1 cellular context compared by ENCODE assay signal in genomic region chr7:84837405-84837804, GRCh38.
TF ChIP-seq lines count a peak whose summit lies in the region.

No MANE protein-coding gene starts in this region.

TF ChIP-seq in K562, 482 proteins besides CTCF, POLR2A, EP300 and RAD21 (continued from another document and continues in another):
- TF ChIP-seq ATF3 (IDR thresholded peaks at IDR 0.05) (peak; percentile 15; the same call in 1 of the 2 replicates), ATF3 (CRISPR knock-in tag; conservative IDR thresholded peaks at IDR 0.05) (no peak), CBFA2T3 (IDR thresholded peaks at IDR 0.05) (peak; percentile 74), OTX1 (CRISPR knock-in tag; IDR thresholded peaks at IDR 0.05) (no peak), KLF1 (tag; IDR thresholded peaks at IDR 0.05) (no peak), ZNF212 (CRISPR knock-in tag; IDR thresholded peaks at IDR 0.05) (no peak), TAL1 (IDR thresholded peaks at IDR 0.05) (peak; percentile 56; the same call in 1 of the 2 replicates), ZNF165 (CRISPR knock-in tag; IDR thresholded peaks at IDR 0.05; ENCODE audit: borderline replicate concordance) (no peak), MIER1 (IDR thresholded peaks at IDR 0.05; ENCODE audit: low read depth) (no peak), NFRKB (IDR thresholded peaks at IDR 0.05; ENCODE audit: low read depth) (no peak), ZKSCAN1 (IDR thresholded peaks at IDR 0.05; ENCODE audit: low read depth, low read length) (no peak), CBFA2T2 (conservative IDR thresholded peaks at IDR 0.05) (peak; percentile 27), MTA1 (IDR thresholded peaks at IDR 0.05; ENCODE audit: borderline replicate concordance) (no peak), GTF2E2 (tag; IDR thresholded peaks at IDR 0.05) (no peak), ZNF551 (CRISPR knock-in tag; IDR thresholded peaks at IDR 0.05) (no peak), CEBPZ (IDR thresholded peaks at IDR 0.05; ENCODE audit: borderline replicate concordance, low read depth, low read length) (no peak), KAT2B (IDR thresholded peaks at IDR 0.05; ENCODE audit: low read depth, low read length) (no peak), FOXM1 (IDR thresholded peaks at IDR 0.05; ENCODE audit: low read depth) (peak; percentile 60; the same call in 1 of the 2 replicates), FOXM1 (CRISPR knock-in tag; IDR thresholded peaks at IDR 0.05; ENCODE audit: low read depth) (no peak), PBX2 (CRISPR knock-in tag; IDR thresholded peaks at IDR 0.05; ENCODE audit: low read depth) (no peak), PBX2 (tag; conservative IDR thresholded peaks at IDR 0.05; ENCODE audit: low read depth) (peak; percentile 91), ZNF740 (CRISPR knock-in tag; IDR thresholded peaks at IDR 0.05) (no peak), ZNF740 (tag; IDR thresholded peaks at IDR 0.05) (no peak), FOXA3 (CRISPR knock-in tag; conservative IDR thresholded peaks at IDR 0.05 in 1 of 2, IDR thresholded peaks at IDR 0.05 in 1 of 2) (0 out of 4 replicates have a peak, but pooled peaks of 1 of the 2 experiments have one; percentile 10), FOXP4 (CRISPR knock-in tag; IDR thresholded peaks at IDR 0.05; ENCODE audit: borderline replicate concordance) (no peak), HES1 (IDR thresholded peaks at IDR 0.05; ENCODE audit: low read depth) (no peak), FOSL1 (tag; conservative IDR thresholded peaks at IDR 0.05) (peak; percentile 35; the same call in 1 of the 2 replicates), JUN (IDR thresholded peaks at IDR 0.05; ENCODE audit: borderline replicate concordance, low read depth, low read length) (no peak), JUN (CRISPR knock-in tag; IDR thresholded peaks at IDR 0.05; ENCODE audit: borderline replicate concordance) (no peak), PURB (CRISPR knock-in tag; IDR thresholded peaks at IDR 0.05; ENCODE audit: low read depth) (no peak), GATAD2A (IDR thresholded peaks at IDR 0.05) (no peak), KDM5B (IDR thresholded peaks at IDR 0.05; ENCODE audit: insufficient replicate concordance, low read depth, low read length) (no peak), ZNF140 (CRISPR knock-in tag; IDR thresholded peaks at IDR 0.05) (no peak), ZFPM2 (CRISPR knock-in tag; IDR thresholded peaks at IDR 0.05) (no peak), NCOR1 (IDR thresholded peaks at IDR 0.05) (peak; percentile 24; the same call in 1 of the 2 replicates), CC2D1A (IDR thresholded peaks at IDR 0.05) (no peak), PML (IDR thresholded peaks at IDR 0.05; ENCODE audit: low read length) (peak; percentile 55; the same call in 1 of the 2 replicates), SMARCA4 (IDR thresholded peaks at IDR 0.05) (peak; percentile 47; the same call in 1 of the 2 replicates), DPF2 (IDR thresholded peaks at IDR 0.05) (peak; percentile 69; the same call in 1 of the 2 replicates), HEY1 (CRISPR knock-in tag; IDR thresholded peaks at IDR 0.05; ENCODE audit: borderline replicate concordance) (no peak), ZNF232 (CRISPR knock-in tag; IDR thresholded peaks at IDR 0.05) (no peak), GATA2 (CRISPR knock-in tag; IDR thresholded peaks at IDR 0.05) (peak; percentile 35; the same call in 1 of the 2 replicates), POLR2G (IDR thresholded peaks at IDR 0.05; ENCODE audit: low read depth, low read length) (no peak), HDAC2 (IDR thresholded peaks at IDR 0.05) (no peak), MEF2D (tag; conservative IDR thresholded peaks at IDR 0.05; ENCODE audit: low read depth) (no peak), KLF16 (IDR thresholded peaks at IDR 0.05) (peak; percentile 27; the same call in 1 of the 2 replicates), MCM5 (IDR thresholded peaks at IDR 0.05; ENCODE audit: low read depth) (no peak), ASH1L (IDR thresholded peaks at IDR 0.05; ENCODE audit: borderline replicate concordance, low read depth, partially characterized antibody) (no peak), KAT8 (IDR thresholded peaks at IDR 0.05; ENCODE audit: low read depth) (no peak), NR4A1 (CRISPR knock-in tag; IDR thresholded peaks at IDR 0.05) (no peak), NR4A1 (tag; IDR thresholded peaks at IDR 0.05) (no peak), SMARCE1 (IDR thresholded peaks at IDR 0.05) (peak; percentile 53; the same call in 1 of the 2 replicates), HMGN3 (IDR thresholded peaks at IDR 0.05; ENCODE audit: borderline replicate concordance, extremely low read depth, insufficient read length, low read depth, low read length) (no peak), HMBOX1 (IDR thresholded peaks at IDR 0.05) (peak; percentile 90), E2F3 (CRISPR knock-in tag; IDR thresholded peaks at IDR 0.05) (no peak), ZBED1 (IDR thresholded peaks at IDR 0.05) (no peak), SNAPC5 (CRISPR knock-in tag; IDR thresholded peaks at IDR 0.05) (no peak), PPARD (CRISPR knock-in tag; IDR thresholded peaks at IDR 0.05) (no peak), HMGXB4 (CRISPR knock-in tag; IDR thresholded peaks at IDR 0.05) (no peak), JUND (IDR thresholded peaks at IDR 0.05; ENCODE audit: borderline replicate concordance, low read depth, low read length) (peak; percentile 6; the same call in 1 of the 2 replicates), JUND (tag; IDR thresholded peaks at IDR 0.05; ENCODE audit: borderline replicate concordance, low read depth, low read length) (peak; percentile 24; the same call in 1 of the 3 replicates), IFI16 (CRISPR knock-in tag; IDR thresholded peaks at IDR 0.05) (no peak), RBM22 (IDR thresholded peaks at IDR 0.05; ENCODE audit: low read depth, low read length, poor library complexity, severe bottlenecking) (no peak), ARHGAP35 (IDR thresholded peaks at IDR 0.05; ENCODE audit: partially characterized antibody) (no peak), FOXJ2 (tag; IDR thresholded peaks at IDR 0.05) (no peak), SIN3B (IDR thresholded peaks at IDR 0.05; ENCODE audit: low read depth) (no peak), MAZ (CRISPR knock-in tag; conservative IDR thresholded peaks at IDR 0.05 in 1 of 2, IDR thresholded peaks at IDR 0.05 in 1 of 2) (no peak)
